ENCODE assay signal across 2 cellular contexts in the genomic region with DNA sequence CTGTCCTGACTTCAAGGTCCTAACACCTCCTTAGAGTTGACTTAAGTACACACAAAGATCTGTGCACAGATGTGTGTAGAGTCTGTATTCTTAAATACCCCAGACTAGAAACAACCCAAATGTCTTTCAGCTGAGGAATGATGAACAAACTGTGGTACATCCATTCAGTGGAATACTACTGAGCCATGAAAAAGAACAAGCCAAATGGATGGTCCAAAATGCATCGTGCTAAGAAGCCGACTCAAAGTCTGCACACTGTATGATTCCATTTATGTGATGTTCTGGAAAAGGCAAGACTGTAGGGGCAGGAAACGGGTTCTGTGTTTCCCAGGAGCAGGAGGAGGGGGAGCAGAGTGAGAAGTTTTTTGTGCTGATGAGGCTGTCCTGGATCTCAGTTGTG.
A peak's percentile ranks its signal among the peaks of the same experiment; 100 is the strongest.
TF ChIP-seq lines count a peak whose summit lies in the region.

No MANE protein-coding gene starts in this region.

TF ChIP-seq in HCT116, 20 proteins besides CTCF, POLR2A, EP300 and RAD21 (continued from another document):
- no peak for TF ChIP-seq YY1 (IDR thresholded peaks at IDR 0.05; ENCODE audit: extremely low read depth, insufficient replicate concordance, low read depth, low read length)
- TF ChIP-seq, protein P1, sequence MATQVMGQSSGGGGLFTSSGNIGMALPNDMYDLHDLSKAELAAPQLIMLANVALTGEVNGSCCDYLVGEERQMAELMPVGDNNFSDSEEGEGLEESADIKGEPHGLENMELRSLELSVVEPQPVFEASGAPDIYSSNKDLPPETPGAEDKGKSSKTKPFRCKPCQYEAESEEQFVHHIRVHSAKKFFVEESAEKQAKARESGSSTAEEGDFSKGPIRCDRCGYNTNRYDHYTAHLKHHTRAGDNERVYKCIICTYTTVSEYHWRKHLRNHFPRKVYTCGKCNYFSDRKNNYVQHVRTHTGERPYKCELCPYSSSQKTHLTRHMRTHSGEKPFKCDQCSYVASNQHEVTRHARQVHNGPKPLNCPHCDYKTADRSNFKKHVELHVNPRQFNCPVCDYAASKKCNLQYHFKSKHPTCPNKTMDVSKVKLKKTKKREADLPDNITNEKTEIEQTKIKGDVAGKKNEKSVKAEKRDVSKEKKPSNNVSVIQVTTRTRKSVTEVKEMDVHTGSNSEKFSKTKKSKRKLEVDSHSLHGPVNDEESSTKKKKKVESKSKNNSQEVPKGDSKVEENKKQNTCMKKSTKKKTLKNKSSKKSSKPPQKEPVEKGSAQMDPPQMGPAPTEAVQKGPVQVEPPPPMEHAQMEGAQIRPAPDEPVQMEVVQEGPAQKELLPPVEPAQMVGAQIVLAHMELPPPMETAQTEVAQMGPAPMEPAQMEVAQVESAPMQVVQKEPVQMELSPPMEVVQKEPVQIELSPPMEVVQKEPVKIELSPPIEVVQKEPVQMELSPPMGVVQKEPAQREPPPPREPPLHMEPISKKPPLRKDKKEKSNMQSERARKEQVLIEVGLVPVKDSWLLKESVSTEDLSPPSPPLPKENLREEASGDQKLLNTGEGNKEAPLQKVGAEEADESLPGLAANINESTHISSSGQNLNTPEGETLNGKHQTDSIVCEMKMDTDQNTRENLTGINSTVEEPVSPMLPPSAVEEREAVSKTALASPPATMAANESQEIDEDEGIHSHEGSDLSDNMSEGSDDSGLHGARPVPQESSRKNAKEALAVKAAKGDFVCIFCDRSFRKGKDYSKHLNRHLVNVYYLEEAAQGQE (IDR thresholded peaks at IDR 0.05; ENCODE audit: low read depth): no peak

TF ChIP-seq in K562, 482 proteins besides CTCF, POLR2A, EP300 and RAD21 (continued from another document and continues in another):
- peak; percentile 95 for TF ChIP-seq SMARCA5 (IDR thresholded peaks at IDR 0.05)
- TF ChIP-seq, protein P2, sequence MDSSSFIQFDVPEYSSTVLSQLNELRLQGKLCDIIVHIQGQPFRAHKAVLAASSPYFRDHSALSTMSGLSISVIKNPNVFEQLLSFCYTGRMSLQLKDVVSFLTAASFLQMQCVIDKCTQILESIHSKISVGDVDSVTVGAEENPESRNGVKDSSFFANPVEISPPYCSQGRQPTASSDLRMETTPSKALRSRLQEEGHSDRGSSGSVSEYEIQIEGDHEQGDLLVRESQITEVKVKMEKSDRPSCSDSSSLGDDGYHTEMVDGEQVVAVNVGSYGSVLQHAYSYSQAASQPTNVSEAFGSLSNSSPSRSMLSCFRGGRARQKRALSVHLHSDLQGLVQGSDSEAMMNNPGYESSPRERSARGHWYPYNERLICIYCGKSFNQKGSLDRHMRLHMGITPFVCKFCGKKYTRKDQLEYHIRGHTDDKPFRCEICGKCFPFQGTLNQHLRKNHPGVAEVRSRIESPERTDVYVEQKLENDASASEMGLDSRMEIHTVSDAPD (CRISPR knock-in tag; IDR thresholded peaks at IDR 0.05): no peak
- peak in 1 of 2 experiments; percentile 75; a peak in 2 of 4 replicates for TF ChIP-seq ARNT (IDR thresholded peaks at IDR 0.05)
- TF ChIP-seq, protein P3, sequence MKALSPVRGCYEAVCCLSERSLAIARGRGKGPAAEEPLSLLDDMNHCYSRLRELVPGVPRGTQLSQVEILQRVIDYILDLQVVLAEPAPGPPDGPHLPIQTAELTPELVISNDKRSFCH (CRISPR knock-in tag; IDR thresholded peaks at IDR 0.05): no peak
- TF ChIP-seq, protein P3 (tag; IDR thresholded peaks at IDR 0.05): no peak
- no peak for TF ChIP-seq ZFP36 (IDR thresholded peaks at IDR 0.05; ENCODE audit: low read depth, low read length, partially characterized antibody)
- TF ChIP-seq HNRNPUL1 (IDR thresholded peaks at IDR 0.05; ENCODE audit: low read length): no peak
- 0 out of 2 replicates have a peak, but pooled peaks have one; percentile 38 for TF ChIP-seq MTA3 (IDR thresholded peaks at IDR 0.05; ENCODE audit: borderline replicate concordance)
- peak; percentile 79 to 85 for TF ChIP-seq KDM1A (IDR thresholded peaks at IDR 0.05)
- no peak for TF ChIP-seq ZNF282 (CRISPR knock-in tag; IDR thresholded peaks at IDR 0.05)
- TF ChIP-seq, protein P4, sequence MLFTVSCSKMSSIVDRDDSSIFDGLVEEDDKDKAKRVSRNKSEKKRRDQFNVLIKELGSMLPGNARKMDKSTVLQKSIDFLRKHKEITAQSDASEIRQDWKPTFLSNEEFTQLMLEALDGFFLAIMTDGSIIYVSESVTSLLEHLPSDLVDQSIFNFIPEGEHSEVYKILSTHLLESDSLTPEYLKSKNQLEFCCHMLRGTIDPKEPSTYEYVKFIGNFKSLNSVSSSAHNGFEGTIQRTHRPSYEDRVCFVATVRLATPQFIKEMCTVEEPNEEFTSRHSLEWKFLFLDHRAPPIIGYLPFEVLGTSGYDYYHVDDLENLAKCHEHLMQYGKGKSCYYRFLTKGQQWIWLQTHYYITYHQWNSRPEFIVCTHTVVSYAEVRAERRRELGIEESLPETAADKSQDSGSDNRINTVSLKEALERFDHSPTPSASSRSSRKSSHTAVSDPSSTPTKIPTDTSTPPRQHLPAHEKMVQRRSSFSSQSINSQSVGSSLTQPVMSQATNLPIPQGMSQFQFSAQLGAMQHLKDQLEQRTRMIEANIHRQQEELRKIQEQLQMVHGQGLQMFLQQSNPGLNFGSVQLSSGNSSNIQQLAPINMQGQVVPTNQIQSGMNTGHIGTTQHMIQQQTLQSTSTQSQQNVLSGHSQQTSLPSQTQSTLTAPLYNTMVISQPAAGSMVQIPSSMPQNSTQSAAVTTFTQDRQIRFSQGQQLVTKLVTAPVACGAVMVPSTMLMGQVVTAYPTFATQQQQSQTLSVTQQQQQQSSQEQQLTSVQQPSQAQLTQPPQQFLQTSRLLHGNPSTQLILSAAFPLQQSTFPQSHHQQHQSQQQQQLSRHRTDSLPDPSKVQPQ (CRISPR knock-in tag; IDR thresholded peaks at IDR 0.05; ENCODE audit: borderline replicate concordance): no peak
- no peak for TF ChIP-seq EHMT2 (IDR thresholded peaks at IDR 0.05)
- TF ChIP-seq CBFA2T2 (conservative IDR thresholded peaks at IDR 0.05): no peak
- no peak for TF ChIP-seq TCFL5 (CRISPR knock-in tag; conservative IDR thresholded peaks at IDR 0.05)
- 0 out of 2 replicates have a peak, but pooled peaks have one; percentile 54 for TF ChIP-seq NBN (IDR thresholded peaks at IDR 0.05; ENCODE audit: low read depth)
- TF ChIP-seq MCM2 (IDR thresholded peaks at IDR 0.05; ENCODE audit: low read depth): no peak
- no peak for TF ChIP-seq ZC3H11A (IDR thresholded peaks at IDR 0.05; ENCODE audit: low read depth, low read length)
- TF ChIP-seq RCOR1 (IDR thresholded peaks at IDR 0.05; ENCODE audit: borderline replicate concordance in 1 of 2, low read depth in 2 of 2, low read length in 2 of 2): peak in 1 of 2 experiments; percentile 76; a peak in 3 of 4 replicates
- TF ChIP-seq BDP1 (IDR thresholded peaks at IDR 0.05; ENCODE audit: insufficient read depth, insufficient read length): no peak
- TF ChIP-seq POLR3A (IDR thresholded peaks at IDR 0.05; ENCODE audit: borderline replicate concordance, extremely low read depth, insufficient read depth, insufficient read length): no peak
- TF ChIP-seq, protein P5, sequence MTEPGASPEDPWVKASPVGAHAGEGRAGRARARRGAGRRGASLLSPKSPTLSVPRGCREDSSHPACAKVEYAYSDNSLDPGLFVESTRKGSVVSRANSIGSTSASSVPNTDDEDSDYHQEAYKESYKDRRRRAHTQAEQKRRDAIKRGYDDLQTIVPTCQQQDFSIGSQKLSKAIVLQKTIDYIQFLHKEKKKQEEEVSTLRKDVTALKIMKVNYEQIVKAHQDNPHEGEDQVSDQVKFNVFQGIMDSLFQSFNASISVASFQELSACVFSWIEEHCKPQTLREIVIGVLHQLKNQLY (CRISPR knock-in tag; conservative IDR thresholded peaks at IDR 0.05): no peak
- TF ChIP-seq, protein P6, sequence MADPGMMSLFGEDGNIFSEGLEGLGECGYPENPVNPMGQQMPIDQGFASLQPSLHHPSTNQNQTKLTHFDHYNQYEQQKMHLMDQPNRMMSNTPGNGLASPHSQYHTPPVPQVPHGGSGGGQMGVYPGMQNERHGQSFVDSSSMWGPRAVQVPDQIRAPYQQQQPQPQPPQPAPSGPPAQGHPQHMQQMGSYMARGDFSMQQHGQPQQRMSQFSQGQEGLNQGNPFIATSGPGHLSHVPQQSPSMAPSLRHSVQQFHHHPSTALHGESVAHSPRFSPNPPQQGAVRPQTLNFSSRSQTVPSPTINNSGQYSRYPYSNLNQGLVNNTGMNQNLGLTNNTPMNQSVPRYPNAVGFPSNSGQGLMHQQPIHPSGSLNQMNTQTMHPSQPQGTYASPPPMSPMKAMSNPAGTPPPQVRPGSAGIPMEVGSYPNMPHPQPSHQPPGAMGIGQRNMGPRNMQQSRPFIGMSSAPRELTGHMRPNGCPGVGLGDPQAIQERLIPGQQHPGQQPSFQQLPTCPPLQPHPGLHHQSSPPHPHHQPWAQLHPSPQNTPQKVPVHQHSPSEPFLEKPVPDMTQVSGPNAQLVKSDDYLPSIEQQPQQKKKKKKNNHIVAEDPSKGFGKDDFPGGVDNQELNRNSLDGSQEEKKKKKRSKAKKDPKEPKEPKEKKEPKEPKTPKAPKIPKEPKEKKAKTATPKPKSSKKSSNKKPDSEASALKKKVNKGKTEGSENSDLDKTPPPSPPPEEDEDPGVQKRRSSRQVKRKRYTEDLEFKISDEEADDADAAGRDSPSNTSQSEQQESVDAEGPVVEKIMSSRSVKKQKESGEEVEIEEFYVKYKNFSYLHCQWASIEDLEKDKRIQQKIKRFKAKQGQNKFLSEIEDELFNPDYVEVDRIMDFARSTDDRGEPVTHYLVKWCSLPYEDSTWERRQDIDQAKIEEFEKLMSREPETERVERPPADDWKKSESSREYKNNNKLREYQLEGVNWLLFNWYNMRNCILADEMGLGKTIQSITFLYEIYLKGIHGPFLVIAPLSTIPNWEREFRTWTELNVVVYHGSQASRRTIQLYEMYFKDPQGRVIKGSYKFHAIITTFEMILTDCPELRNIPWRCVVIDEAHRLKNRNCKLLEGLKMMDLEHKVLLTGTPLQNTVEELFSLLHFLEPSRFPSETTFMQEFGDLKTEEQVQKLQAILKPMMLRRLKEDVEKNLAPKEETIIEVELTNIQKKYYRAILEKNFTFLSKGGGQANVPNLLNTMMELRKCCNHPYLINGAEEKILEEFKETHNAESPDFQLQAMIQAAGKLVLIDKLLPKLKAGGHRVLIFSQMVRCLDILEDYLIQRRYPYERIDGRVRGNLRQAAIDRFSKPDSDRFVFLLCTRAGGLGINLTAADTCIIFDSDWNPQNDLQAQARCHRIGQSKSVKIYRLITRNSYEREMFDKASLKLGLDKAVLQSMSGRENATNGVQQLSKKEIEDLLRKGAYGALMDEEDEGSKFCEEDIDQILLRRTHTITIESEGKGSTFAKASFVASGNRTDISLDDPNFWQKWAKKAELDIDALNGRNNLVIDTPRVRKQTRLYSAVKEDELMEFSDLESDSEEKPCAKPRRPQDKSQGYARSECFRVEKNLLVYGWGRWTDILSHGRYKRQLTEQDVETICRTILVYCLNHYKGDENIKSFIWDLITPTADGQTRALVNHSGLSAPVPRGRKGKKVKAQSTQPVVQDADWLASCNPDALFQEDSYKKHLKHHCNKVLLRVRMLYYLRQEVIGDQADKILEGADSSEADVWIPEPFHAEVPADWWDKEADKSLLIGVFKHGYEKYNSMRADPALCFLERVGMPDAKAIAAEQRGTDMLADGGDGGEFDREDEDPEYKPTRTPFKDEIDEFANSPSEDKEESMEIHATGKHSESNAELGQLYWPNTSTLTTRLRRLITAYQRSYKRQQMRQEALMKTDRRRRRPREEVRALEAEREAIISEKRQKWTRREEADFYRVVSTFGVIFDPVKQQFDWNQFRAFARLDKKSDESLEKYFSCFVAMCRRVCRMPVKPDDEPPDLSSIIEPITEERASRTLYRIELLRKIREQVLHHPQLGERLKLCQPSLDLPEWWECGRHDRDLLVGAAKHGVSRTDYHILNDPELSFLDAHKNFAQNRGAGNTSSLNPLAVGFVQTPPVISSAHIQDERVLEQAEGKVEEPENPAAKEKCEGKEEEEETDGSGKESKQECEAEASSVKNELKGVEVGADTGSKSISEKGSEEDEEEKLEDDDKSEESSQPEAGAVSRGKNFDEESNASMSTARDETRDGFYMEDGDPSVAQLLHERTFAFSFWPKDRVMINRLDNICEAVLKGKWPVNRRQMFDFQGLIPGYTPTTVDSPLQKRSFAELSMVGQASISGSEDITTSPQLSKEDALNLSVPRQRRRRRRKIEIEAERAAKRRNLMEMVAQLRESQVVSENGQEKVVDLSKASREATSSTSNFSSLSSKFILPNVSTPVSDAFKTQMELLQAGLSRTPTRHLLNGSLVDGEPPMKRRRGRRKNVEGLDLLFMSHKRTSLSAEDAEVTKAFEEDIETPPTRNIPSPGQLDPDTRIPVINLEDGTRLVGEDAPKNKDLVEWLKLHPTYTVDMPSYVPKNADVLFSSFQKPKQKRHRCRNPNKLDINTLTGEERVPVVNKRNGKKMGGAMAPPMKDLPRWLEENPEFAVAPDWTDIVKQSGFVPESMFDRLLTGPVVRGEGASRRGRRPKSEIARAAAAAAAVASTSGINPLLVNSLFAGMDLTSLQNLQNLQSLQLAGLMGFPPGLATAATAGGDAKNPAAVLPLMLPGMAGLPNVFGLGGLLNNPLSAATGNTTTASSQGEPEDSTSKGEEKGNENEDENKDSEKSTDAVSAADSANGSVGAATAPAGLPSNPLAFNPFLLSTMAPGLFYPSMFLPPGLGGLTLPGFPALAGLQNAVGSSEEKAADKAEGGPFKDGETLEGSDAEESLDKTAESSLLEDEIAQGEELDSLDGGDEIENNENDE (IDR thresholded peaks at IDR 0.05; ENCODE audit: low read depth, low read length): no peak
- no peak for TF ChIP-seq KLF10 (CRISPR knock-in tag; IDR thresholded peaks at IDR 0.05)
- peak; percentile 96 for TF ChIP-seq BCOR (IDR thresholded peaks at IDR 0.05)
- TF ChIP-seq MECOM (CRISPR knock-in tag; IDR thresholded peaks at IDR 0.05): no peak
- no peak for TF ChIP-seq SRSF3 (IDR thresholded peaks at IDR 0.05; ENCODE audit: insufficient read depth, low read length)
- no peak for TF ChIP-seq HCFC1 (IDR thresholded peaks at IDR 0.05; ENCODE audit: low read depth, low read length)
- 0 out of 2 replicates have a peak, but pooled peaks have one; percentile 15 for TF ChIP-seq CC2D1A (IDR thresholded peaks at IDR 0.05)
- no peak for TF ChIP-seq SP1 (CRISPR knock-in tag; IDR thresholded peaks at IDR 0.05)
- TF ChIP-seq, protein P7, sequence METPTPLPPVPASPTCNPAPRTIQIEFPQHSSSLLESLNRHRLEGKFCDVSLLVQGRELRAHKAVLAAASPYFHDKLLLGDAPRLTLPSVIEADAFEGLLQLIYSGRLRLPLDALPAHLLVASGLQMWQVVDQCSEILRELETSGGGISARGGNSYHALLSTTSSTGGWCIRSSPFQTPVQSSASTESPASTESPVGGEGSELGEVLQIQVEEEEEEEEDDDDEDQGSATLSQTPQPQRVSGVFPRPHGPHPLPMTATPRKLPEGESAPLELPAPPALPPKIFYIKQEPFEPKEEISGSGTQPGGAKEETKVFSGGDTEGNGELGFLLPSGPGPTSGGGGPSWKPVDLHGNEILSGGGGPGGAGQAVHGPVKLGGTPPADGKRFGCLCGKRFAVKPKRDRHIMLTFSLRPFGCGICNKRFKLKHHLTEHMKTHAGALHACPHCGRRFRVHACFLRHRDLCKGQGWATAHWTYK (CRISPR knock-in tag; IDR thresholded peaks at IDR 0.05): no peak
- TF ChIP-seq CHD4 (IDR thresholded peaks at IDR 0.05; ENCODE audit: insufficient read depth, insufficient replicate concordance, low read depth, low read length, poor library complexity, severe bottlenecking): peak; percentile 93
- TF ChIP-seq HDAC1 (IDR thresholded peaks at IDR 0.05): peak in 1 of 2 experiments; percentile 45; a peak in 1 of 4 replicates
- no peak for TF ChIP-seq TARDBP (IDR thresholded peaks at IDR 0.05)
- peak; percentile 29; the same call in 1 of the 2 replicates for TF ChIP-seq KLF13 (tag; IDR thresholded peaks at IDR 0.05; ENCODE audit: borderline replicate concordance, low read depth)
- peak; percentile 76 for TF ChIP-seq ADNP (tag; IDR thresholded peaks at IDR 0.05)
- peak in 1 of 2 experiments; percentile 100; a peak in 2 of 3 replicates for TF ChIP-seq CBX3 (IDR thresholded peaks at IDR 0.05; ENCODE audit: borderline replicate concordance in 1 of 2, low read length in 2 of 2)
